ENCODE assay signal across 11 cellular contexts in the genomic region with DNA sequence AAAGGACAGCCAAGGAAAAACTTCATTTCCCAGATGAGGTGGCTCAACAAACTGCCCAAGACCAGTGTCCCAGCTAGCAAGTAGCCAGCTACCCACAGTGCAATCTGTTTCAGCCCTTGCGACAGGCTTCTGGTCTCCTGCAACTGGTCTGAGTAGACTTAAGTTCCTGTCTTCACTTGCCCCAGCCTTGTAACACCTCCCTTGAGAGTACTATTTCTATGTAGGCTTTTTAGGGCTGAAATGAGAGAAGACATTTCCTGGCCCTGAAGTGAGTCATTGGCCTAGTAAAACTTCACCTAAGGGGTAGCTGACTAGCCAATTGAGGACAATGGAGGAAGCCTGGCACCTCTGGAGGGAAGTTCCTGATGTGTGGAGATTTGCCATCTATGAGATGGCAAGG.
DNase-seq lines count a peak whose midpoint lies in the region; ATAC-seq and TF ChIP-seq lines count a peak whose summit lies in the region.
"Had no signal": no experiment of that assay in that cellular context is flagged by ENCODE, and none has a peak within 500 bp of the region (broad histone marks: within the 10 kb centered on the region; RNA-seq: fewer than 3 reads in every experiment).

No MANE protein-coding gene starts in this region.

- peaks cover 4% of the 10 kb centered on the region for H3K27me3 Mint-ChIP-seq in nephron progenitor cell (ENCODE audit: low read depth, poor library complexity)
- H3K27me3 Mint-ChIP-seq in activated CD8-positive, alpha-beta memory T cell treated with anti-CD3 and anti-CD28 coated beads, Interleukin-2, amount 10 ng/mL, durations not matched to agents 7 days and 5 days: no peaks in the 10 kb centered on the region

- H3K9ac ChIP-seq in skeletal muscle satellite cell (ENCODE audit: low read depth, low read length): no peak overlapping the region

- peaks cover 7% of the 10 kb centered on the region for H3K4me1 Mint-ChIP-seq in nephron progenitor cell
- H3K4me1 Mint-ChIP-seq in activated CD8-positive, alpha-beta memory T cell treated with anti-CD3 and anti-CD28 coated beads, Interleukin-2, amount 10 ng/mL, durations not matched to agents 7 days and 5 days: peaks cover 3% of the 10 kb centered on the region
- H3K4me1 Mint-ChIP-seq: GM23338 had no signal

- CTCF ChIA-PET in activated CD8-positive, alpha-beta memory T cell treated with anti-CD3 and anti-CD28 coated beads, Interleukin-2, amount 10 ng/mL, durations not matched to agents 7 days and 5 days (lab: Charles Lee): no interaction called here

- no peak overlapping the region for H3K4me3 Mint-ChIP-seq in nephron progenitor cell
- no peak overlapping the region for H3K4me3 Mint-ChIP-seq in activated CD8-positive, alpha-beta memory T cell treated with anti-CD3 and anti-CD28 coated beads, Interleukin-2, amount 10 ng/mL, durations not matched to agents 7 days and 5 days
- H3K4me3 Mint-ChIP-seq: GM23338; T-helper 1 cell treated with Interleukin-12 subunit alpha and Interleukin-12 subunit beta and Interleukin-4 antibody, amounts not matched to agents 30 μg/mL and 1 μg/mL, for 36 hours had no signal

- H3K9me3 ChIP-seq in skeletal muscle satellite cell (replicated peaks; ENCODE audit: low read length): no peaks in the 10 kb centered on the region
- H3K9me3 ChIP-seq: uterus had no signal

- H3K27me3 ChIP-seq in skeletal muscle satellite cell (ENCODE audit: control insufficient read depth, insufficient read depth, low read length): no peaks in the 10 kb centered on the region
- H3K27me3 ChIP-seq: uterus had no signal

- peaks cover 47% of the 10 kb centered on the region for H3K36me3 ChIP-seq in skeletal muscle satellite cell (ENCODE audit: insufficient read depth, low read length)
- H3K36me3 ChIP-seq: uterus had no signal

- peak; percentile 67 for ATAC-seq in GM19328 (IDR thresholded peaks at IDR 0.05; ENCODE audit: unreplicated experiment)
- peak; percentile 94 for ATAC-seq in HG03060 (IDR thresholded peaks at IDR 0.05; ENCODE audit: low read depth, unreplicated experiment)
- ATAC-seq in activated CD8-positive, alpha-beta memory T cell treated with anti-CD3 and anti-CD28 coated beads, Interleukin-2, amount 10 ng/mL, durations not matched to agents 7 days and 5 days: no peak
- ATAC-seq: GM23338 had no signal

- peak overlapping the region; percentile 4 for H3K4me2 ChIP-seq in skeletal muscle satellite cell (ENCODE audit: low read length)
- H3K4me2 ChIP-seq: GM23338 had no signal

- no peaks in the 10 kb centered on the region for H3K9me3 Mint-ChIP-seq in nephron progenitor cell
- H3K9me3 Mint-ChIP-seq in activated CD8-positive, alpha-beta memory T cell treated with anti-CD3 and anti-CD28 coated beads, Interleukin-2, amount 10 ng/mL, durations not matched to agents 7 days and 5 days (ENCODE audit: low read depth): no peaks in the 10 kb centered on the region
- H3K9me3 Mint-ChIP-seq: GM23338; T-helper 1 cell treated with Interleukin-12 subunit alpha and Interleukin-12 subunit beta and Interleukin-4 antibody, amounts not matched to agents 30 μg/mL and 1 μg/mL, for 36 hours had no signal

- TF ChIP-seq CTCF in nephron progenitor cell (IDR thresholded peaks at IDR 0.05): no peak

- no peak overlapping the region for H3K27ac Mint-ChIP-seq in nephron progenitor cell
- no peak overlapping the region for H3K27ac Mint-ChIP-seq in activated CD8-positive, alpha-beta memory T cell treated with anti-CD3 and anti-CD28 coated beads, Interleukin-2, amount 10 ng/mL, durations not matched to agents 7 days and 5 days
- H3K27ac Mint-ChIP-seq: GM23338; T-helper 1 cell treated with Interleukin-12 subunit alpha and Interleukin-12 subunit beta and Interleukin-4 antibody, amounts not matched to agents 30 μg/mL and 1 μg/mL, for 36 hours had no signal

- peaks cover 38% of the 10 kb centered on the region for H3K4me1 ChIP-seq in skeletal muscle satellite cell (ENCODE audit: control insufficient read depth, insufficient read depth, low read length)
- H3K4me1 ChIP-seq: uterus had no signal

- H3K4me3 ChIP-seq in skeletal muscle satellite cell (ENCODE audit: low read length): no peak overlapping the region
- H3K4me3 ChIP-seq: GM23338, uterus had no signal

- peak; percentile 34 for DNase-seq in SKM-1 (lab: John Stamatoyannopoulos, UW; ENCODE audit: unreplicated experiment)
- no peak for DNase-seq in C1 segment of cervical spinal cord (lab: John Stamatoyannopoulos, UW)
- no peak for DNase-seq in nephron progenitor cell
- no peak for DNase-seq in activated CD8-positive, alpha-beta memory T cell treated with anti-CD3 and anti-CD28 coated beads, Interleukin-2, amount 10 ng/mL, durations not matched to agents 7 days and 5 days
- DNase-seq: nucleus accumbens, uterus had no signal

- peaks cover 8% of the 10 kb centered on the region for H3K36me3 Mint-ChIP-seq in nephron progenitor cell (ENCODE audit: low read depth)
- H3K36me3 Mint-ChIP-seq in activated CD8-positive, alpha-beta memory T cell treated with anti-CD3 and anti-CD28 coated beads, Interleukin-2, amount 10 ng/mL, durations not matched to agents 7 days and 5 days: peaks cover 3% of the 10 kb centered on the region
